Comparison of ENCODE assay signal across 7 cellular contexts in genomic region chr17:73342057-73342522, GRCh38. TPM values are rescaled to one million over a fixed set of nuclear protein-coding genes. Genes with fewer than 3 reads are reported as not detected.
DNase-seq lines count a peak whose midpoint lies in the region; ATAC-seq and TF ChIP-seq lines count a peak whose summit lies in the region.

No MANE protein-coding gene starts in this region.

- peak overlapping the region; percentile 54 for H3K27ac Mint-ChIP-seq in MCF 10A (ENCODE audit: low read depth, unreplicated experiment)
- H3K27ac Mint-ChIP-seq in activated T-helper 2 cell treated with anti-CD3 and anti-CD28 coated beads, Interferon-gamma antibody, Interleukin-2, Interleukin-4, amounts not matched to agents 10 μg/mL and 5 μg/mL and 100 μg/mL, durations not matched to agents 14 hours and 24 hours and 36 hours = no peak overlapping the region

- CTCF ChIA-PET in MCF 10A (lab: Yijun Ruan, JAX) = interaction anchor here (0.7 to 1.7 kb wide), 6 partner anchors 9 to 87 kb away, joined by 4 to 6 read pairs (median 4); no protein-coding TSS in a partner anchor

- no peaks in the 10 kb centered on the region for H3K36me3 ChIP-seq in spleen

- peak; percentile 77 for DNase-seq in NCI-H1092 (lab: John Stamatoyannopoulos, UW)
- peak; percentile 93 for DNase-seq in MCF 10A (ENCODE audit: unreplicated experiment)
- DNase-seq in inferior parietal cortex (ENCODE audit: extremely low spot score) = peak; percentile 85
- no peak for DNase-seq in spleen
- DNase-seq in activated T-helper 2 cell treated with anti-CD3 and anti-CD28 coated beads, Interferon-gamma antibody, Interleukin-2, Interleukin-4, amounts not matched to agents 10 μg/mL and 5 μg/mL and 100 μg/mL, durations not matched to agents 14 hours and 24 hours and 36 hours (ENCODE audit: low spot score) = no peak

- TF ChIP-seq CTCF in MCF 10A (IDR thresholded peaks at IDR 0.05; ENCODE audit: unreplicated experiment) (no peak), spleen (IDR thresholded peaks at IDR 0.05 in 8 of 11, conservative IDR thresholded peaks at IDR 0.05 in 3 of 11) (no peak)

- peak overlapping the region in 7 of 8 donors; percentile 46 to 75 (median 63) for H3K27ac ChIP-seq in spleen

- H3K4me3 Mint-ChIP-seq in MCF 10A (ENCODE audit: unreplicated experiment) = peak overlapping the region; percentile 8
- H3K4me3 Mint-ChIP-seq in activated T-helper 2 cell treated with anti-CD3 and anti-CD28 coated beads, Interferon-gamma antibody, Interleukin-2, Interleukin-4, amounts not matched to agents 10 μg/mL and 5 μg/mL and 100 μg/mL, durations not matched to agents 14 hours and 24 hours and 36 hours (ENCODE audit: low read depth) = no peak overlapping the region

- peaks cover 0 to 24% (median 3%) of the 10 kb centered on the region in 6 donors for H3K4me1 ChIP-seq in spleen

- no peak for TF ChIP-seq POLR2A in spleen (IDR thresholded peaks at IDR 0.05)

- H3K9me3 ChIP-seq in spleen = no peaks in the 10 kb centered on the region

- H3K27me3 Mint-ChIP-seq in MCF 10A (ENCODE audit: insufficient read depth, unreplicated experiment) = no peaks in the 10 kb centered on the region
- H3K27me3 Mint-ChIP-seq in activated T-helper 2 cell treated with anti-CD3 and anti-CD28 coated beads, Interferon-gamma antibody, Interleukin-2, Interleukin-4, amounts not matched to agents 10 μg/mL and 5 μg/mL and 100 μg/mL, durations not matched to agents 14 hours and 24 hours and 36 hours (ENCODE audit: low read depth) = no peaks in the 10 kb centered on the region

- peaks cover 25% of the 10 kb centered on the region for H3K4me1 Mint-ChIP-seq in MCF 10A (ENCODE audit: insufficient read depth, unreplicated experiment)
- peaks cover 4% of the 10 kb centered on the region for H3K4me1 Mint-ChIP-seq in activated T-helper 2 cell treated with anti-CD3 and anti-CD28 coated beads, Interferon-gamma antibody, Interleukin-2, Interleukin-4, amounts not matched to agents 10 μg/mL and 5 μg/mL and 100 μg/mL, durations not matched to agents 14 hours and 24 hours and 36 hours (ENCODE audit: low read depth)

- peaks cover 6% of the 10 kb centered on the region for H3K36me3 Mint-ChIP-seq in MCF 10A (ENCODE audit: insufficient read depth, unreplicated experiment)
- no peaks in the 10 kb centered on the region for H3K36me3 Mint-ChIP-seq in activated T-helper 2 cell treated with anti-CD3 and anti-CD28 coated beads, Interferon-gamma antibody, Interleukin-2, Interleukin-4, amounts not matched to agents 10 μg/mL and 5 μg/mL and 100 μg/mL, durations not matched to agents 14 hours and 24 hours and 36 hours (ENCODE audit: low read depth)

- H3K27me3 ChIP-seq in spleen (replicated peaks in 1 of 7) = peaks cover 0 to 16% (median 0%) of the 10 kb centered on the region in 7 donors

- H3K9me3 Mint-ChIP-seq in MCF 10A (ENCODE audit: unreplicated experiment) = no peaks in the 10 kb centered on the region
- no peaks in the 10 kb centered on the region for H3K9me3 Mint-ChIP-seq in activated T-helper 2 cell treated with anti-CD3 and anti-CD28 coated beads, Interferon-gamma antibody, Interleukin-2, Interleukin-4, amounts not matched to agents 10 μg/mL and 5 μg/mL and 100 μg/mL, durations not matched to agents 14 hours and 24 hours and 36 hours

- WGBS in spleen, 5 donors = 59 to 72% (median 63%) methylated on average over 12 of the region's 12 CpGs

- no TSS peak for BruUV-seq in MCF 10A (replicated peaks; lab: Mats Ljungman, UMichigan)

- POLR2A ChIA-PET in MCF 10A (lab: Yijun Ruan, JAX) = interaction anchor here (0.8 to 4.6 kb wide), 7 partner anchors 12 to 115 kb away, joined by 3 to 90 read pairs (median 4); partner anchors contain the start of gene CDC42EP4

- no peak overlapping the region for H3K4me3 ChIP-seq in spleen

- no peak for ATAC-seq in GM21619 (IDR thresholded peaks at IDR 0.05; ENCODE audit: unreplicated experiment)
- ATAC-seq in HG02970 (IDR thresholded peaks at IDR 0.05; ENCODE audit: low FRiP score, unreplicated experiment) = no peak

- intact Hi-C loops in MCF 10A (cut with micrococcal nuclease) = no loop called here
- intact Hi-C loops in spleen (cut with DNase I; ENCODE audit: low total_unique reads) = no loop called here
- intact Hi-C loops in activated T-helper 2 cell treated with anti-CD3 and anti-CD28 coated beads, Interferon-gamma antibody, Interleukin-2, Interleukin-4, amounts not matched to agents 10 μg/mL and 5 μg/mL and 100 μg/mL, durations not matched to agents 14 hours and 24 hours and 36 hours (cut with micrococcal nuclease) = no loop called here

RNA-seq across cellular contexts. Expression of gene CDC42EP4, which starts 30.3 kb away (rescaled TPM):
- total RNA-seq in MCF 10A (2022) = 11.0 and 12.2 TPM in 2 replicates
- 10 to 100 TPM; 31.9 to 69.6 (median 50.1) TPM for total RNA-seq in spleen
- polyA plus RNA-seq in spleen = 10 to 100 TPM in 2 of 3 donors, 1 to 10 TPM in 1; 7.9 to 14.0 (median 13.9) TPM
- total RNA-seq in activated T-helper 2 cell treated with anti-CD3 and anti-CD28 coated beads, Interferon-gamma antibody, Interleukin-2, Interleukin-4, amounts not matched to agents 10 μg/mL and 5 μg/mL and 100 μg/mL, durations not matched to agents 14 hours and 24 hours and 36 hours = 1.6 and 2.8 TPM in 2 replicates

Comparison
In these comparisons a context has a peak if more than half of its experiments do, and no peak if none do; other contexts are left out.
1. DNase-seq: peak in NCI-H1092 (single experiment), MCF 10A (single experiment) and inferior parietal cortex (single experiment); none in spleen (single experiment) and activated T-helper 2 cell treated with anti-CD3 and anti-CD28 coated beads, Interferon-gamma antibody, Interleukin-2, Interleukin-4, amounts not matched to agents 10 μg/mL and 5 μg/mL and 100 μg/mL, durations not matched to agents 14 hours and 24 hours and 36 hours (single experiment).